31 cellular contexts compared by ENCODE assay signal in the genomic region with DNA sequence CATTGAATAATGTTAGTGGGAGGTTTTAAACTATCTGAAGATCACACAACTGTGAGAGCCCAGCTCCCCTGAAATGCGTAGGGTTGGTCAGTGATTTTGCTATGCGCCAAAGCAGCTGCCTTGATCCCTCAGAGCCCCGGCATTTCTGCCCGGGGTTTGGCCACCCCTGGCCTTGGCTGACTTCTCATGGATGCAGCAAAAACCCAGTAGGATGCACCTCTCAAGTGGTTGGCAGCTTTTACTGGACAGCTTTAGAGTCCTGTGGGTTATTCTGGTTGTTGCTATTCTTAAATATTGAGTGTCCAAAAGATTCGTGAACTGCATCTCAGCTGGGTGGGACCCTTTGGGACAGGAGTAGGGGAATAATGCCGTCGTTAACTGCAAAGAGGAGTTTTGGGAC.
"Had no signal": no experiment of that assay in that cellular context is flagged by ENCODE, and none has a peak within 500 bp of the region (broad histone marks: within the 10 kb centered on the region; RNA-seq: fewer than 3 reads in every experiment).

No MANE protein-coding gene starts in this region.

- H3K4me1 Mint-ChIP-seq: activated CD4-positive, alpha-beta T cell treated with anti-CD3 and anti-CD28 coated beads for 36 hours; activated CD4-positive, alpha-beta T cell treated with anti-CD3 and anti-CD28 coated beads, Interleukin-2, amount 10 ng/mL, durations not matched to agents 24 days and 14 days; activated CD8-positive, alpha-beta memory T cell treated with anti-CD3 and anti-CD28 coated beads, Interleukin-2, amount 10 ng/mL, durations not matched to agents 7 days and 5 days; activated naive CD4-positive, alpha-beta T cell treated with anti-CD3 and anti-CD28 coated beads, Interleukin-2, amount 10 ng/mL, durations not matched to agents 7 days and 5 days; activated naive CD8-positive, alpha-beta T cell treated with anti-CD3 and anti-CD28 coated beads, Interleukin-2, amount 10 ng/mL, durations not matched to agents 7 days and 5 days; T-helper 17 cell had no signal

- H3K36me3 ChIP-seq: ascending aorta, breast epithelium had no signal

- H3K27ac Mint-ChIP-seq: activated CD4-positive, alpha-beta memory T cell treated with anti-CD3 and anti-CD28 coated beads for 36 hours; activated CD4-positive, alpha-beta T cell treated with anti-CD3 and anti-CD28 coated beads for 36 hours; activated CD4-positive, alpha-beta T cell treated with anti-CD3 and anti-CD28 coated beads, Interleukin-2, amount 10 ng/mL, durations not matched to agents 24 days and 14 days; activated CD8-positive, alpha-beta memory T cell treated with anti-CD3 and anti-CD28 coated beads, Interleukin-2, amount 10 ng/mL, durations not matched to agents 7 days and 5 days; activated CD8-positive, alpha-beta T cell treated with anti-CD3 and anti-CD28 coated beads, Interleukin-2, amount 10 ng/mL, durations not matched to agents 7 days and 5 days; activated naive CD4-positive, alpha-beta T cell treated with anti-CD3 and anti-CD28 coated beads, Interleukin-2, amount 10 ng/mL, durations not matched to agents 7 days and 5 days; activated naive CD4-positive, alpha-beta T cell treated with anti-CD3 and anti-CD28 coated beads, Interleukin-2, amount 50 U/mL, for 72 hours; activated naive CD8-positive, alpha-beta T cell treated with anti-CD3 and anti-CD28 coated beads, Interleukin-2, amount 10 ng/mL, durations not matched to agents 7 days and 5 days; activated T-helper 1 cell treated with anti-CD3 and anti-CD28 coated beads, Interleukin-12 subunit alpha, Interleukin-12 subunit beta, Interleukin-2, Interleukin-4 antibody, amounts not matched to agents 30 ng/mL and 10 ng/mL and 1 ng/mL, durations not matched to agents 14 hours and 24 hours and 36 hours; brain; effector memory CD8-positive, alpha-beta T cell; T-helper 17 cell; T-helper 2 cell treated with Interferon-gamma antibody and Interleukin-4, amounts not matched to agents 5 μg/mL and 100 μg/mL, for 36 hours had no signal

- ATAC-seq: activated CD4-positive, alpha-beta T cell treated with anti-CD3 and anti-CD28 coated beads for 36 hours; activated CD8-positive, alpha-beta memory T cell treated with anti-CD3 and anti-CD28 coated beads, Interleukin-2, amount 10 ng/mL, durations not matched to agents 7 days and 5 days; activated CD8-positive, alpha-beta T cell treated with anti-CD3 and anti-CD28 coated beads, Interleukin-2, amount 10 ng/mL, durations not matched to agents 7 days and 5 days; activated naive CD4-positive, alpha-beta T cell treated with anti-CD3 and anti-CD28 coated beads, Interleukin-2, amount 50 U/mL, for 72 hours; effector memory CD8-positive, alpha-beta T cell; gastroesophageal sphincter; T-helper 17 cell had no signal

- DNase-seq: activated CD4-positive, alpha-beta memory T cell treated with anti-CD3 and anti-CD28 coated beads for 36 hours; activated CD4-positive, alpha-beta T cell treated with anti-CD3 and anti-CD28 coated beads for 36 hours; activated CD4-positive, alpha-beta T cell treated with anti-CD3 and anti-CD28 coated beads, Interleukin-2, amount 10 ng/mL, durations not matched to agents 24 days and 14 days; activated CD4-positive, CD25-positive, alpha-beta regulatory T cell; activated CD4-positive, CD25-positive, alpha-beta regulatory T cell treated with anti-CD3 and anti-CD28 coated beads, Interleukin-2, amount 50 U/mL, for 72 hours; activated CD8-positive, alpha-beta memory T cell treated with anti-CD3 and anti-CD28 coated beads, Interleukin-2, amount 10 ng/mL, durations not matched to agents 7 days and 5 days; activated CD8-positive, alpha-beta memory T cell treated with anti-CD3 and anti-CD28 coated beads, Interleukin-2, amount 50 U/mL, for 4 hours; activated CD8-positive, alpha-beta T cell treated with anti-CD3 and anti-CD28 coated beads, Interleukin-2, amount 10 ng/mL, durations not matched to agents 7 days and 5 days; activated gamma-delta T cell; activated naive CD4-positive, alpha-beta T cell; activated naive CD4-positive, alpha-beta T cell treated with anti-CD3 and anti-CD28 coated beads, Interleukin-2, amount 10 ng/mL, durations not matched to agents 7 days and 5 days; activated naive CD8-positive, alpha-beta T cell treated with anti-CD3 and anti-CD28 coated beads, Interleukin-2, amount 10 ng/mL, durations not matched to agents 7 days and 5 days; activated T-cell treated with anti-CD3 and anti-CD28 coated beads, Interleukin-2, amount 50 U/mL, for 1 hour; activated T-cell treated with anti-CD3 and anti-CD28 coated beads, Interleukin-2, amount 50 U/mL, for 48 hours; caudate nucleus; cortex of kidney; dermis blood vessel endothelial cell; effector CD4-positive, alpha-beta T cell; effector memory CD8-positive, alpha-beta T cell; esophagus squamous epithelium; foreskin melanocyte; T-helper 1 cell; T-helper 17 cell had no signal

- H3K4me3 Mint-ChIP-seq: activated CD4-positive, alpha-beta memory T cell treated with anti-CD3 and anti-CD28 coated beads for 36 hours; activated CD4-positive, alpha-beta T cell treated with anti-CD3 and anti-CD28 coated beads for 36 hours; activated CD4-positive, alpha-beta T cell treated with anti-CD3 and anti-CD28 coated beads, Interleukin-2, amount 10 ng/mL, durations not matched to agents 24 days and 14 days; activated CD8-positive, alpha-beta memory T cell treated with anti-CD3 and anti-CD28 coated beads, Interleukin-2, amount 10 ng/mL, durations not matched to agents 7 days and 5 days; activated CD8-positive, alpha-beta T cell treated with anti-CD3 and anti-CD28 coated beads, Interleukin-2, amount 10 ng/mL, durations not matched to agents 7 days and 5 days; activated naive CD4-positive, alpha-beta T cell treated with anti-CD3 and anti-CD28 coated beads, Interleukin-2, amount 10 ng/mL, durations not matched to agents 7 days and 5 days; activated naive CD8-positive, alpha-beta T cell treated with anti-CD3 and anti-CD28 coated beads, Interleukin-2, amount 10 ng/mL, durations not matched to agents 7 days and 5 days; activated T-helper 1 cell treated with anti-CD3 and anti-CD28 coated beads, Interleukin-12 subunit alpha, Interleukin-12 subunit beta, Interleukin-2, Interleukin-4 antibody, amounts not matched to agents 30 ng/mL and 10 ng/mL and 1 ng/mL, durations not matched to agents 14 hours and 24 hours and 36 hours; brain; effector memory CD8-positive, alpha-beta T cell; T-helper 17 cell; T-helper 2 cell treated with Interferon-gamma antibody and Interleukin-4, amounts not matched to agents 5 μg/mL and 100 μg/mL, for 36 hours had no signal

- H3K4me1 ChIP-seq: breast epithelium had no signal

- H3K27ac ChIP-seq: ascending aorta, breast epithelium, epithelial cell of prostate, esophagus squamous epithelium had no signal

- H3K27me3 Mint-ChIP-seq: activated CD4-positive, alpha-beta memory T cell treated with anti-CD3 and anti-CD28 coated beads for 36 hours; activated CD4-positive, alpha-beta T cell treated with anti-CD3 and anti-CD28 coated beads, Interleukin-2, amount 10 ng/mL, durations not matched to agents 24 days and 14 days; T-helper 17 cell had no signal

- H3K27me3 ChIP-seq: ascending aorta, breast epithelium, esophagus squamous epithelium, gastroesophageal sphincter had no signal

- H3K4me3 ChIP-seq: ascending aorta, breast epithelium, esophagus squamous epithelium, gastroesophageal sphincter had no signal
